8 cellular contexts compared by ENCODE assay signal in genomic region chr10:91153508-91153907, GRCh38.
"Had no signal": no experiment of that assay in that cellular context is flagged by ENCODE, and none has a peak within 500 bp of the region (broad histone marks: within the 10 kb centered on the region; RNA-seq: fewer than 3 reads in every experiment).

No MANE protein-coding gene starts in this region.

- H3K4me2 ChIP-seq: GM23338 had no signal

- H3K4me3 ChIP-seq: GM23338, HAP-1, K562 had no signal

- H3K9me3 Mint-ChIP-seq: GM23338, HFFc6 had no signal

- H3K9me3 ChIP-seq: HAP-1 had no signal

- H3K36me3 ChIP-seq: HAP-1 had no signal

- FAIRE-seq: H1, H54, K562 had no signal

- H3K27ac Mint-ChIP-seq: GM23338, HFFc6 had no signal

- H2AFZ ChIP-seq: GM23338 had no signal

- H3K4me3 Mint-ChIP-seq: GM23338, HFFc6 had no signal

- H3K27ac ChIP-seq: HL-60 had no signal

- H3K4me1 Mint-ChIP-seq: GM23338 had no signal

- DNase-seq: HFFc6, IMR-90 had no signal

- H3K4me1 ChIP-seq: HAP-1 had no signal
